ENCODE assay signal across 1 cellular context in genomic region chr20:60105404-60105803, GRCh38.
TF ChIP-seq lines count a peak whose summit lies in the region.

No MANE protein-coding gene starts in this region.

TF ChIP-seq in H1, 55 proteins besides CTCF, POLR2A, EP300 and RAD21:
- TF ChIP-seq, protein P1, sequence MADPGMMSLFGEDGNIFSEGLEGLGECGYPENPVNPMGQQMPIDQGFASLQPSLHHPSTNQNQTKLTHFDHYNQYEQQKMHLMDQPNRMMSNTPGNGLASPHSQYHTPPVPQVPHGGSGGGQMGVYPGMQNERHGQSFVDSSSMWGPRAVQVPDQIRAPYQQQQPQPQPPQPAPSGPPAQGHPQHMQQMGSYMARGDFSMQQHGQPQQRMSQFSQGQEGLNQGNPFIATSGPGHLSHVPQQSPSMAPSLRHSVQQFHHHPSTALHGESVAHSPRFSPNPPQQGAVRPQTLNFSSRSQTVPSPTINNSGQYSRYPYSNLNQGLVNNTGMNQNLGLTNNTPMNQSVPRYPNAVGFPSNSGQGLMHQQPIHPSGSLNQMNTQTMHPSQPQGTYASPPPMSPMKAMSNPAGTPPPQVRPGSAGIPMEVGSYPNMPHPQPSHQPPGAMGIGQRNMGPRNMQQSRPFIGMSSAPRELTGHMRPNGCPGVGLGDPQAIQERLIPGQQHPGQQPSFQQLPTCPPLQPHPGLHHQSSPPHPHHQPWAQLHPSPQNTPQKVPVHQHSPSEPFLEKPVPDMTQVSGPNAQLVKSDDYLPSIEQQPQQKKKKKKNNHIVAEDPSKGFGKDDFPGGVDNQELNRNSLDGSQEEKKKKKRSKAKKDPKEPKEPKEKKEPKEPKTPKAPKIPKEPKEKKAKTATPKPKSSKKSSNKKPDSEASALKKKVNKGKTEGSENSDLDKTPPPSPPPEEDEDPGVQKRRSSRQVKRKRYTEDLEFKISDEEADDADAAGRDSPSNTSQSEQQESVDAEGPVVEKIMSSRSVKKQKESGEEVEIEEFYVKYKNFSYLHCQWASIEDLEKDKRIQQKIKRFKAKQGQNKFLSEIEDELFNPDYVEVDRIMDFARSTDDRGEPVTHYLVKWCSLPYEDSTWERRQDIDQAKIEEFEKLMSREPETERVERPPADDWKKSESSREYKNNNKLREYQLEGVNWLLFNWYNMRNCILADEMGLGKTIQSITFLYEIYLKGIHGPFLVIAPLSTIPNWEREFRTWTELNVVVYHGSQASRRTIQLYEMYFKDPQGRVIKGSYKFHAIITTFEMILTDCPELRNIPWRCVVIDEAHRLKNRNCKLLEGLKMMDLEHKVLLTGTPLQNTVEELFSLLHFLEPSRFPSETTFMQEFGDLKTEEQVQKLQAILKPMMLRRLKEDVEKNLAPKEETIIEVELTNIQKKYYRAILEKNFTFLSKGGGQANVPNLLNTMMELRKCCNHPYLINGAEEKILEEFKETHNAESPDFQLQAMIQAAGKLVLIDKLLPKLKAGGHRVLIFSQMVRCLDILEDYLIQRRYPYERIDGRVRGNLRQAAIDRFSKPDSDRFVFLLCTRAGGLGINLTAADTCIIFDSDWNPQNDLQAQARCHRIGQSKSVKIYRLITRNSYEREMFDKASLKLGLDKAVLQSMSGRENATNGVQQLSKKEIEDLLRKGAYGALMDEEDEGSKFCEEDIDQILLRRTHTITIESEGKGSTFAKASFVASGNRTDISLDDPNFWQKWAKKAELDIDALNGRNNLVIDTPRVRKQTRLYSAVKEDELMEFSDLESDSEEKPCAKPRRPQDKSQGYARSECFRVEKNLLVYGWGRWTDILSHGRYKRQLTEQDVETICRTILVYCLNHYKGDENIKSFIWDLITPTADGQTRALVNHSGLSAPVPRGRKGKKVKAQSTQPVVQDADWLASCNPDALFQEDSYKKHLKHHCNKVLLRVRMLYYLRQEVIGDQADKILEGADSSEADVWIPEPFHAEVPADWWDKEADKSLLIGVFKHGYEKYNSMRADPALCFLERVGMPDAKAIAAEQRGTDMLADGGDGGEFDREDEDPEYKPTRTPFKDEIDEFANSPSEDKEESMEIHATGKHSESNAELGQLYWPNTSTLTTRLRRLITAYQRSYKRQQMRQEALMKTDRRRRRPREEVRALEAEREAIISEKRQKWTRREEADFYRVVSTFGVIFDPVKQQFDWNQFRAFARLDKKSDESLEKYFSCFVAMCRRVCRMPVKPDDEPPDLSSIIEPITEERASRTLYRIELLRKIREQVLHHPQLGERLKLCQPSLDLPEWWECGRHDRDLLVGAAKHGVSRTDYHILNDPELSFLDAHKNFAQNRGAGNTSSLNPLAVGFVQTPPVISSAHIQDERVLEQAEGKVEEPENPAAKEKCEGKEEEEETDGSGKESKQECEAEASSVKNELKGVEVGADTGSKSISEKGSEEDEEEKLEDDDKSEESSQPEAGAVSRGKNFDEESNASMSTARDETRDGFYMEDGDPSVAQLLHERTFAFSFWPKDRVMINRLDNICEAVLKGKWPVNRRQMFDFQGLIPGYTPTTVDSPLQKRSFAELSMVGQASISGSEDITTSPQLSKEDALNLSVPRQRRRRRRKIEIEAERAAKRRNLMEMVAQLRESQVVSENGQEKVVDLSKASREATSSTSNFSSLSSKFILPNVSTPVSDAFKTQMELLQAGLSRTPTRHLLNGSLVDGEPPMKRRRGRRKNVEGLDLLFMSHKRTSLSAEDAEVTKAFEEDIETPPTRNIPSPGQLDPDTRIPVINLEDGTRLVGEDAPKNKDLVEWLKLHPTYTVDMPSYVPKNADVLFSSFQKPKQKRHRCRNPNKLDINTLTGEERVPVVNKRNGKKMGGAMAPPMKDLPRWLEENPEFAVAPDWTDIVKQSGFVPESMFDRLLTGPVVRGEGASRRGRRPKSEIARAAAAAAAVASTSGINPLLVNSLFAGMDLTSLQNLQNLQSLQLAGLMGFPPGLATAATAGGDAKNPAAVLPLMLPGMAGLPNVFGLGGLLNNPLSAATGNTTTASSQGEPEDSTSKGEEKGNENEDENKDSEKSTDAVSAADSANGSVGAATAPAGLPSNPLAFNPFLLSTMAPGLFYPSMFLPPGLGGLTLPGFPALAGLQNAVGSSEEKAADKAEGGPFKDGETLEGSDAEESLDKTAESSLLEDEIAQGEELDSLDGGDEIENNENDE (IDR thresholded peaks at IDR 0.05; ENCODE audit: insufficient replicate concordance, low read length) = no peak
- TF ChIP-seq, protein P2, sequence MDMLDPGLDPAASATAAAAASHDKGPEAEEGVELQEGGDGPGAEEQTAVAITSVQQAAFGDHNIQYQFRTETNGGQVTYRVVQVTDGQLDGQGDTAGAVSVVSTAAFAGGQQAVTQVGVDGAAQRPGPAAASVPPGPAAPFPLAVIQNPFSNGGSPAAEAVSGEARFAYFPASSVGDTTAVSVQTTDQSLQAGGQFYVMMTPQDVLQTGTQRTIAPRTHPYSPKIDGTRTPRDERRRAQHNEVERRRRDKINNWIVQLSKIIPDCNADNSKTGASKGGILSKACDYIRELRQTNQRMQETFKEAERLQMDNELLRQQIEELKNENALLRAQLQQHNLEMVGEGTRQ (IDR thresholded peaks at IDR 0.05; ENCODE audit: low read length) = no peak
- TF ChIP-seq TEAD4 (IDR thresholded peaks at IDR 0.05; ENCODE audit: low read depth, low read length) = no peak
- TF ChIP-seq EZH2 (IDR thresholded peaks at IDR 0.05; ENCODE audit: low read depth, low read length, severe bottlenecking) = no peak
- TF ChIP-seq, protein P3, sequence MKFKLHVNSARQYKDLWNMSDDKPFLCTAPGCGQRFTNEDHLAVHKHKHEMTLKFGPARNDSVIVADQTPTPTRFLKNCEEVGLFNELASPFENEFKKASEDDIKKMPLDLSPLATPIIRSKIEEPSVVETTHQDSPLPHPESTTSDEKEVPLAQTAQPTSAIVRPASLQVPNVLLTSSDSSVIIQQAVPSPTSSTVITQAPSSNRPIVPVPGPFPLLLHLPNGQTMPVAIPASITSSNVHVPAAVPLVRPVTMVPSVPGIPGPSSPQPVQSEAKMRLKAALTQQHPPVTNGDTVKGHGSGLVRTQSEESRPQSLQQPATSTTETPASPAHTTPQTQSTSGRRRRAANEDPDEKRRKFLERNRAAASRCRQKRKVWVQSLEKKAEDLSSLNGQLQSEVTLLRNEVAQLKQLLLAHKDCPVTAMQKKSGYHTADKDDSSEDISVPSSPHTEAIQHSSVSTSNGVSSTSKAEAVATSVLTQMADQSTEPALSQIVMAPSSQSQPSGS (IDR thresholded peaks at IDR 0.05; ENCODE audit: low read length) = no peak
- no peak for TF ChIP-seq POU5F1 (IDR thresholded peaks at IDR 0.05; ENCODE audit: low read depth, low read length)
- TF ChIP-seq RFX5 (IDR thresholded peaks at IDR 0.05; ENCODE audit: borderline replicate concordance, low read depth, low read length) = no peak
- TF ChIP-seq HDAC2 (IDR thresholded peaks at IDR 0.05; ENCODE audit: borderline replicate concordance in 1 of 2, low read depth in 2 of 2, low read length in 2 of 2) = no peak
- TF ChIP-seq NANOG (IDR thresholded peaks at IDR 0.05; ENCODE audit: insufficient read depth, low read depth, low read length, poor library complexity, severe bottlenecking) = no peak
- TF ChIP-seq PHF8 (conservative IDR thresholded peaks at IDR 0.05; ENCODE audit: low read depth, low read length) = no peak
- TF ChIP-seq RNF2 (IDR thresholded peaks at IDR 0.05; ENCODE audit: borderline replicate concordance, low read depth, low read length, missing control alignments, poor library complexity, severe bottlenecking) = no peak
- no peak for TF ChIP-seq SP4 (IDR thresholded peaks at IDR 0.05; ENCODE audit: low read length)
- TF ChIP-seq POLR2AphosphoS5 (IDR thresholded peaks at IDR 0.05; ENCODE audit: low read depth, low read length) = no peak
- TF ChIP-seq TBP (IDR thresholded peaks at IDR 0.05; ENCODE audit: low read depth, low read length) = no peak
